In the genomic region with DNA sequence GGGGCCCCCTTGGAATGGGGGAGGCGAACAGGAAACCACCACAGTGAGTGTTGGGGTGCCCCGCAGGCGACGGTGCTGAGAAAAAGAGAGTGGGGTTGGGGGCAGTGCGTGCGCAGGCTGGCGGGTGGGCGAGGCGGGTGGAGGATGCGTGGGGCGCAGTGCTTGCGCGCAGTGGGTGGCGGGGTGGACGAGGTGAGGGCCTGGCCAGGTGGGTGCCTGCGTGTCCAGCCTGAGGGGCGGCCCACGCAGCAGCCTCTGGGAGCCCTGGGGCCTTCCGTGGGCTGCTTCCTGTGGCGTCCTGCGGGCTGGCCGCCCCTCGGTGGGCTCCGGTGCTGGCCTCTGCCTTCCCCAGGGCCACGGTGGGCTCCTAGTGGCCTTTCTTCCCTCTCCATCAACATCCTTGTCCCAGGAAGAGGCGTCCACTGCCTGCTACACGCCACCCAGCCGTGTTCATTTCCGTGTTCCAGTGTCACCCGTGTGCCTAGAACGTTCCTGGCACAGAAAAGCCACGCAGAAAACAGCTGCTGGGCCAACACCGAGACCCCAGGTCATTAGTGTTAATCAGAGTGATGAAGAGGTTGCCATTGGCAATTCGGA, we compare ENCODE assay signal across 1 cellular context.
TF ChIP-seq lines count a peak whose summit lies in the region.

No MANE protein-coding gene starts in this region.

TF ChIP-seq in HepG2, 621 proteins besides CTCF, POLR2A, EP300 and RAD21 (continued from another document):
- TF ChIP-seq, protein P1, sequence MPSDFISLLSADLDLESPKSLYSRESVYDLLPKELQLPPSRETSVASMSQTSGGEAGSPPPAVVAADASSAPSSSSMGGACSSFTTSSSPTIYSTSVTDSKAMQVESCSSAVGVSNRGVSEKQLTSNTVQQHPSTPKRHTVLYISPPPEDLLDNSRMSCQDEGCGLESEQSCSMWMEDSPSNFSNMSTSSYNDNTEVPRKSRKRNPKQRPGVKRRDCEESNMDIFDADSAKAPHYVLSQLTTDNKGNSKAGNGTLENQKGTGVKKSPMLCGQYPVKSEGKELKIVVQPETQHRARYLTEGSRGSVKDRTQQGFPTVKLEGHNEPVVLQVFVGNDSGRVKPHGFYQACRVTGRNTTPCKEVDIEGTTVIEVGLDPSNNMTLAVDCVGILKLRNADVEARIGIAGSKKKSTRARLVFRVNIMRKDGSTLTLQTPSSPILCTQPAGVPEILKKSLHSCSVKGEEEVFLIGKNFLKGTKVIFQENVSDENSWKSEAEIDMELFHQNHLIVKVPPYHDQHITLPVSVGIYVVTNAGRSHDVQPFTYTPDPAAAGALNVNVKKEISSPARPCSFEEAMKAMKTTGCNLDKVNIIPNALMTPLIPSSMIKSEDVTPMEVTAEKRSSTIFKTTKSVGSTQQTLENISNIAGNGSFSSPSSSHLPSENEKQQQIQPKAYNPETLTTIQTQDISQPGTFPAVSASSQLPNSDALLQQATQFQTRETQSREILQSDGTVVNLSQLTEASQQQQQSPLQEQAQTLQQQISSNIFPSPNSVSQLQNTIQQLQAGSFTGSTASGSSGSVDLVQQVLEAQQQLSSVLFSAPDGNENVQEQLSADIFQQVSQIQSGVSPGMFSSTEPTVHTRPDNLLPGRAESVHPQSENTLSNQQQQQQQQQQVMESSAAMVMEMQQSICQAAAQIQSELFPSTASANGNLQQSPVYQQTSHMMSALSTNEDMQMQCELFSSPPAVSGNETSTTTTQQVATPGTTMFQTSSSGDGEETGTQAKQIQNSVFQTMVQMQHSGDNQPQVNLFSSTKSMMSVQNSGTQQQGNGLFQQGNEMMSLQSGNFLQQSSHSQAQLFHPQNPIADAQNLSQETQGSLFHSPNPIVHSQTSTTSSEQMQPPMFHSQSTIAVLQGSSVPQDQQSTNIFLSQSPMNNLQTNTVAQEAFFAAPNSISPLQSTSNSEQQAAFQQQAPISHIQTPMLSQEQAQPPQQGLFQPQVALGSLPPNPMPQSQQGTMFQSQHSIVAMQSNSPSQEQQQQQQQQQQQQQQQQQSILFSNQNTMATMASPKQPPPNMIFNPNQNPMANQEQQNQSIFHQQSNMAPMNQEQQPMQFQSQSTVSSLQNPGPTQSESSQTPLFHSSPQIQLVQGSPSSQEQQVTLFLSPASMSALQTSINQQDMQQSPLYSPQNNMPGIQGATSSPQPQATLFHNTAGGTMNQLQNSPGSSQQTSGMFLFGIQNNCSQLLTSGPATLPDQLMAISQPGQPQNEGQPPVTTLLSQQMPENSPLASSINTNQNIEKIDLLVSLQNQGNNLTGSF (CRISPR knock-in tag; IDR thresholded peaks at IDR 0.05): no peak
- TF ChIP-seq ZNF7 (CRISPR knock-in tag; IDR thresholded peaks at IDR 0.05) (no peak), SNRNP70 (IDR thresholded peaks at IDR 0.05; ENCODE audit: low read depth, low read length) (no peak), AGO2 (optimal IDR thresholded peaks at IDR 0.05; ENCODE audit: low read depth, low read length) (peak; percentile 59)
